ENCODE assay signal across 8 cellular contexts in the genomic region with DNA sequence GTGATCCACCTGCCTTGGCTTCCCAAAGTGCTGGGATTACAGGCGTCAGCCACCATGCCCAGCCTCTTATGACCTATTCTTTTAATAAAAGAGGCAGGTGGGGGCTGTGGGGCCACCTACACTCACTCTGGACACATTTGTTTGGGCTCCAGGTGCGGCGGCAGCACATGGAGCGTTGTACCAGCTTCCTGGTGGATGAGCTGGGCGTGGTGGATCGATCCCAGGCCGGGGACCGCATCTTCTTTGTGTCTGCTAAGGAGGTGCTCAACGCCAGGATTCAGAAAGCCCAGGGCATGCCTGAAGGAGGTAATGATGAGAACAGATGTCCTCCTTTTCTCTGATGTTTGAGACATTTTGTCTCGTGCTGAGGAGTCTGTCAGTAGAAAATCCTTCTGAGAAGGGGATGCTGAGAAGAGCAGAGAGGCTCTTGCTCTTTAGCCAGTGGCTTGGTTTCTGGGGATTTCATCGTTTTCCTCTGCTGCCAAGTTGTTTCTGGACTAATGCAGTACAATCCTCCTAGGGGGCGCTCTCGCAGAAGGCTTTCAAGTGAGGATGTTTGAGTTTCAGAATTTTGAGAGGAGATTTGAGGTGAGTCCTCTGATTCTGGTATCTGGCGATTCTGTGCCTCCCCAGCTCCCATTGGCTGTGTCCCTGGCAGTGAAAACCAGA. TPM values are rescaled to one million over a fixed set of nuclear protein-coding genes. Genes with fewer than 3 reads are reported as not detected.
A peak's percentile ranks its signal among the peaks of the same experiment; 100 is the strongest.
DNase-seq lines count a peak whose midpoint lies in the region; ATAC-seq and TF ChIP-seq lines count a peak whose summit lies in the region.

No MANE protein-coding gene starts in this region.

- no peak overlapping the region for H3K27ac ChIP-seq in hepatocyte

- H3K9me2 ChIP-seq in hepatocyte (replicated peaks; ENCODE audit: insufficient read depth): no peaks in the 10 kb centered on the region

- H2AFZ ChIP-seq in hepatocyte: no peak overlapping the region

- no peaks in the 10 kb centered on the region for H4K20me1 ChIP-seq in hepatocyte (ENCODE audit: insufficient read depth, poor library complexity, severe bottlenecking)

- no peaks in the 10 kb centered on the region for H3K27me3 ChIP-seq in hepatocyte

- WGBS in hepatocyte (ENCODE audit: low lambda C conversion rate, missing lambda C conversion rate): 80% methylated on average over 14 of the region's 14 CpGs

- no peak overlapping the region for H3K4me2 ChIP-seq in hepatocyte

- H3K36me3 ChIP-seq in hepatocyte (replicated peaks; ENCODE audit: insufficient read depth, low read depth): no peaks in the 10 kb centered on the region

- H3K79me2 ChIP-seq in hepatocyte: no peaks in the 10 kb centered on the region

- H3K4me1 ChIP-seq in hepatocyte (ENCODE audit: insufficient read depth): no peaks in the 10 kb centered on the region

- DNase-seq in NCI-H1694 (lab: John Stamatoyannopoulos, UW) (peak; percentile 22), NCI-H1694 treated with DMSO at 0.1 percent for 48 hours (lab: John Stamatoyannopoulos, UW) (no peak), NCI-H2196 (lab: John Stamatoyannopoulos, UW; ENCODE audit: unreplicated experiment) (peak; percentile 20), hepatocyte (ENCODE audit: low spot score) (no peak), DMS153 treated with DMSO at 0.1 percent for 48 hours (lab: John Stamatoyannopoulos, UW; ENCODE audit: unreplicated experiment) (no peak)
- DNase-seq in activated T-cell treated with anti-CD3 and anti-CD28 coated beads, Interleukin-2, amount 50 U/mL, for 48 hours: peak; percentile 74 to 76
- peak; percentile 84 for DNase-seq in stimulated activated CD8-positive, alpha-beta memory T cell treated with anti-CD3 and anti-CD28 coated beads, Interleukin-4, amount 100 ng/mL, for 48 hours

- H3K4me3 ChIP-seq in hepatocyte: no peak overlapping the region

- H3K9me3 ChIP-seq in hepatocyte (ENCODE audit: low read depth): no peaks in the 10 kb centered on the region

- TF ChIP-seq CTCF in hepatocyte (IDR thresholded peaks at IDR 0.05; ENCODE audit: poor library complexity): peak; percentile 46

- no peak for ATAC-seq in GM19395 (IDR thresholded peaks at IDR 0.05; ENCODE audit: unreplicated experiment)

RNA-seq across cellular contexts. Expression of a gene that starts 17.9 kb away (rescaled TPM):
- total RNA-seq in hepatocyte: 20.6 TPM in 2 replicates
- 39.6 and 45.2 TPM in 2 replicates for polyA plus RNA-seq in hepatocyte

RNA-seq across cellular contexts. Expression of a gene that starts 21.1 kb away (rescaled TPM):
- 45.1 and 54.3 TPM in 2 replicates for total RNA-seq in hepatocyte
- polyA plus RNA-seq in hepatocyte: 35.1 and 43.1 TPM in 2 replicates

Comparison
In these comparisons a context has a peak if more than half of its experiments do, and no peak if none do; other contexts are left out.
1. DNase-seq: peak in NCI-H1694 (single experiment), NCI-H2196 (single experiment), activated T-cell treated with anti-CD3 and anti-CD28 coated beads, Interleukin-2, amount 50 U/mL, for 48 hours (2 of 2) and stimulated activated CD8-positive, alpha-beta memory T cell treated with anti-CD3 and anti-CD28 coated beads, Interleukin-4, amount 100 ng/mL, for 48 hours (single experiment); none in NCI-H1694 treated with DMSO at 0.1 percent for 48 hours (single experiment), hepatocyte (single experiment) and DMS153 treated with DMSO at 0.1 percent for 48 hours (single experiment).